In the genomic region with DNA sequence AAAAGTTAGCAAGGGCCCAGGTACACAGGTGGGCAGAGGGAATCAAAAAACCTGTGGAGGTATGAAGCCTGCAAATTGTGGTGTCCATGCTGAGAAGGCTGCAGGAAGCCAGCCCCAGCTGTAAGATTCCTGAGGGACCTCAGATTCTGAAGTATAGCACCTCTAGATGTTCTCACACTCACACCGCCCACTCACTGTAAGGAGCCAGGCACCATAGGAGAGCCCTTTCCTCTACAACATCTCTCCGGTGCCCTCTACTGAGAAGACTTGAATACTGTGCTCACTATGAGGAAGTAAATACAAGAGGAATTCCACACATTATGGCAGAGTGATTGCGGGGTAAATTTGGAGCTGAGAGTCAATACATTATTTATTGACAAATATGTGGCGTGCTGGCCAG, we compare ENCODE assay signal across 1 cellular context.
TF ChIP-seq lines count a peak whose summit lies in the region.

No MANE protein-coding gene starts in this region.

TF ChIP-seq in HCT116, 20 proteins besides CTCF, POLR2A, EP300 and RAD21:
- peak; percentile 74 for TF ChIP-seq EGR1 (IDR thresholded peaks at IDR 0.05; ENCODE audit: low read depth)
- TF ChIP-seq CBX3 (IDR thresholded peaks at IDR 0.05; ENCODE audit: low read depth), result 0 out of 2 replicates have a peak, but pooled peaks have one; percentile 15
TF ChIP-seq in HCT116: peak in this region for 2; not testable (repeated sequence) for 18.
